10 cellular contexts compared by ENCODE assay signal in the genomic region with DNA sequence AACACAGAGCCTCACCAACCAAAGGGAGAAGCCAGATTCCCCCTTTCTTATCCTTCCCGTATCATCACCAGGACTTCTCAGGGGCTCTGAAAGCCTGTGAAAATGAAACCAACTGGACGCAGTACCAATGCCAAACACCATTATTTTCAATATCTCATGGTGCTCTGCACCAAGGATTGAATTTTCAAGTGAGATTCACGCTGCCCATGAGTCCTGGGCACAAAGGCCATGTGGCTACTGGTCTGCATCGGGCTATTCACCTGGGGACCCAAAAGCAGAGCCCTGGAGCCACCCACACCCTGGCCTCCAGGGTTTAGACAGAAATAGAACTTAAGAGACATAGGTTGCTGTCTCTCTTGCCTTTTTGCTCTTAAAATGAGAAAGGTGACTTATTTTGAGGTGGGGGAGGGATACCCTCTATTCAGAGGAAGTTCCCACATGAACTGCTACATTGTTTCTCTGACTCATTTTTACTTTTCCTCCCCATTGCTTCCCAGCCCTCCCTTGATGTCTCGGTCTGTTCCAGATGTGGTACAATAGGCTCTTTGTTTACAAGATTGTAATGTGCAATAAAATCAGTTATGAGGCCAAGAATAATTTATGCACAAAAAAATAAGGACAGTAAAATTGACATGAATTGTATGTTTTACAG. TPM values are rescaled to one million over a fixed set of nuclear protein-coding genes. Genes with fewer than 3 reads are reported as not detected.
DNase-seq lines count a peak whose midpoint lies in the region; ATAC-seq and TF ChIP-seq lines count a peak whose summit lies in the region.
"Had no signal": no experiment of that assay in that cellular context is flagged by ENCODE, and none has a peak within 500 bp of the region (broad histone marks: within the 10 kb centered on the region; RNA-seq: fewer than 3 reads in every experiment).

No MANE protein-coding gene starts in this region.

- H3K9me3 ChIP-seq in HCT116 (ENCODE audit: control insufficient read depth in 1 of 2, insufficient read depth in 1 of 2, low read depth in 1 of 2, low read length in 2 of 2) (no peaks in the 10 kb centered on the region), smooth muscle cell (replicated peaks; ENCODE audit: low read depth) (no peaks in the 10 kb centered on the region)

- 45% methylated on average over 5 of the region's 5 CpGs for WGBS in smooth muscle cell (ENCODE audit: low lambda C conversion rate)

- POLR2A ChIA-PET in HCT116 (lab: Charles Lee): interaction anchor here (1.0 kb wide), 1 partner anchor 18 kb away, joined by 3 read pairs; no protein-coding TSS in a partner anchor
- POLR2A ChIA-PET in activated CD4-positive, alpha-beta memory T cell treated with anti-CD3 and anti-CD28 coated beads, Interleukin-2, amount 10 ng/mL, durations not matched to agents 7 days and 5 days (lab: Charles Lee): no interaction called here

- H3K9me2 ChIP-seq in HCT116 (ENCODE audit: insufficient read depth): no peaks in the 10 kb centered on the region

- no peaks in the 10 kb centered on the region for H3K27me3 Mint-ChIP-seq in activated CD4-positive, alpha-beta memory T cell treated with anti-CD3 and anti-CD28 coated beads, Interleukin-2, amount 10 ng/mL, durations not matched to agents 7 days and 5 days

- H3K36me3 Mint-ChIP-seq in activated CD4-positive, alpha-beta memory T cell treated with anti-CD3 and anti-CD28 coated beads, Interleukin-2, amount 10 ng/mL, durations not matched to agents 7 days and 5 days (ENCODE audit: low read depth): peaks cover 7% of the 10 kb centered on the region

- no peaks in the 10 kb centered on the region for H3K79me2 ChIP-seq in HCT116 (ENCODE audit: insufficient read depth, low read length)
- H3K79me2 ChIP-seq in smooth muscle cell (ENCODE audit: low read depth): peaks cover 56% of the 10 kb centered on the region

- TF ChIP-seq CTCF in HCT116 (IDR thresholded peaks at IDR 0.05 in 2 of 3, conservative IDR thresholded peaks at IDR 0.05 in 1 of 3; ENCODE audit: borderline replicate concordance in 1 of 3, insufficient read depth in 1 of 3, low read depth in 2 of 3, low read length in 2 of 3): no peak
- no peak for TF ChIP-seq CTCF in smooth muscle cell (IDR thresholded peaks at IDR 0.05; ENCODE audit: borderline replicate concordance, insufficient read depth, poor library complexity, severe bottlenecking)

- no TSS peak for BruUV-seq in HCT116 (replicated peaks; lab: Mats Ljungman, UMichigan)

- RAD21 ChIA-PET in HCT116 (lab: Charles Lee; ENCODE audit: low non-redundant PET in 1 of 2, low total read pairs in 2 of 2, uncharacterized antibody in 2 of 2, unreplicated experiment in 2 of 2): no interaction called here

- no peak for TF ChIP-seq POLR2A in HCT116 (IDR thresholded peaks at IDR 0.05; ENCODE audit: borderline replicate concordance, extremely low read depth, insufficient read depth, insufficient read length)

- H3K27me3 ChIP-seq in HCT116 (ENCODE audit: insufficient read depth, low read length) (no peaks in the 10 kb centered on the region), smooth muscle cell (ENCODE audit: low read depth) (no peaks in the 10 kb centered on the region)

- H3K4me2 ChIP-seq in HCT116 (ENCODE audit: low read length) (peak overlapping the region; percentile 62), smooth muscle cell (peak overlapping the region; percentile 79)

- H3K4me3 Mint-ChIP-seq in activated CD4-positive, alpha-beta memory T cell treated with anti-CD3 and anti-CD28 coated beads, Interleukin-2, amount 10 ng/mL, durations not matched to agents 7 days and 5 days: no peak overlapping the region

- H3K4me1 ChIP-seq in HCT116 (ENCODE audit: control insufficient read depth in 1 of 2, insufficient read depth in 2 of 2, low read length in 2 of 2): peaks cover 23 to 56% of the 10 kb centered on the region in 2 experiments; a peak in 3 of 4 replicates
- peaks cover 51% of the 10 kb centered on the region for H3K4me1 ChIP-seq in smooth muscle cell (ENCODE audit: low read depth)

- H3K27ac ChIP-seq in HCT116 (ENCODE audit: low read depth, low read length) (no peak overlapping the region; the same call in 1 of the 2 replicates), smooth muscle cell (ENCODE audit: low read depth) (peak overlapping the region; percentile 97)

- CTCF ChIA-PET in HCT116 (lab: Charles Lee): no interaction called here
- CTCF ChIA-PET in activated CD4-positive, alpha-beta memory T cell treated with anti-CD3 and anti-CD28 coated beads, Interleukin-2, amount 10 ng/mL, durations not matched to agents 7 days and 5 days (lab: Charles Lee): interaction anchor here (1.1 kb wide), 1 partner anchor 18 kb away, joined by 4 read pairs; no protein-coding TSS in a partner anchor

- no peaks in the 10 kb centered on the region for H3K36me3 ChIP-seq in HCT116 (ENCODE audit: control insufficient read depth in 1 of 2, insufficient read depth in 2 of 2, low read length in 2 of 2)
- no peaks in the 10 kb centered on the region for H3K36me3 ChIP-seq in smooth muscle cell (ENCODE audit: low read depth)

- H3K9ac ChIP-seq in HCT116 (ENCODE audit: low read length): peak overlapping the region; percentile 29
- H3K9ac ChIP-seq in smooth muscle cell (ENCODE audit: low read depth): peak overlapping the region; percentile 78

- H4K20me1 ChIP-seq in HCT116 (ENCODE audit: insufficient read depth) (no peaks in the 10 kb centered on the region), smooth muscle cell (ENCODE audit: low read depth) (no peaks in the 10 kb centered on the region)

- H2AFZ ChIP-seq in HCT116 (ENCODE audit: low read depth, low read length, poor library complexity, severe bottlenecking) (peak overlapping the region; percentile 85), smooth muscle cell (ENCODE audit: low read depth) (no peak overlapping the region)

- H3K4me1 Mint-ChIP-seq in activated CD4-positive, alpha-beta memory T cell treated with anti-CD3 and anti-CD28 coated beads, Interleukin-2, amount 10 ng/mL, durations not matched to agents 7 days and 5 days: peaks cover 96% of the 10 kb centered on the region

- intact Hi-C loops in HCT116 (cut with micrococcal nuclease): loop anchor here (5.0 kb wide), 1 partner anchor 54 kb away; a partner anchor contains a TSS
- intact Hi-C loops in Right ventricle myocardium superior (cut with DNase I): loop anchor here (5.0 kb wide), 1 partner anchor 54 kb away; a partner anchor contains a TSS

- DNase-seq in HCT116 (ENCODE audit: low read depth, low spot score): peak; percentile 64
- no peak for DNase-seq in activated CD4-positive, alpha-beta memory T cell treated with anti-CD3 and anti-CD28 coated beads, Interleukin-2, amount 10 ng/mL, durations not matched to agents 7 days and 5 days
- no peak for DNase-seq in Right ventricle myocardium superior
- DNase-seq in smooth muscle cell (lab: John Stamatoyannopoulos, UW; ENCODE audit: unreplicated experiment): no peak
- no peak for DNase-seq in hepatic stellate cell (ENCODE audit: low spot score)
- DNase-seq in NCI-H1105 (lab: John Stamatoyannopoulos, UW): no peak
- DNase-seq in DMS153 (lab: John Stamatoyannopoulos, UW): no peak
- DNase-seq in NCI-H2227 (lab: John Stamatoyannopoulos, UW; ENCODE audit: unreplicated experiment): no peak
- DNase-seq: activated naive CD4-positive, alpha-beta T cell; NCI-H2081 had no signal

- TF ChIP-seq RAD21 in HCT116 (IDR thresholded peaks at IDR 0.05; ENCODE audit: low read depth): 0 out of 2 replicates have a peak, but pooled peaks have one; percentile 10

- H3K27ac Mint-ChIP-seq in activated CD4-positive, alpha-beta memory T cell treated with anti-CD3 and anti-CD28 coated beads, Interleukin-2, amount 10 ng/mL, durations not matched to agents 7 days and 5 days: peak overlapping the region; percentile 13

- peak overlapping the region in 1 of 2 experiments; percentile 16; a peak in 2 of 4 replicates for H3K4me3 ChIP-seq in HCT116 (replicated peaks in 1 of 2; ENCODE audit: low read depth in 1 of 2, low read length in 2 of 2)
- no peak overlapping the region for H3K4me3 ChIP-seq in smooth muscle cell

- peak; percentile 76 for ATAC-seq in HCT116
- ATAC-seq in Right ventricle myocardium superior (ENCODE audit: poor library complexity): peak; percentile 50

- H3F3A ChIP-seq in smooth muscle cell (ENCODE audit: low read depth): peaks cover 47% of the 10 kb centered on the region

- H3K9me3 Mint-ChIP-seq in activated CD4-positive, alpha-beta memory T cell treated with anti-CD3 and anti-CD28 coated beads, Interleukin-2, amount 10 ng/mL, durations not matched to agents 7 days and 5 days: no peaks in the 10 kb centered on the region

TF ChIP-seq in HCT116, 20 proteins besides CTCF, POLR2A, EP300 and RAD21 (continues in another document):
- TF ChIP-seq EZH2phosphoT487 (IDR thresholded peaks at IDR 0.05; ENCODE audit: borderline replicate concordance) (no peak), SIN3A (IDR thresholded peaks at IDR 0.05; ENCODE audit: low read depth) (no peak), YY1 (IDR thresholded peaks at IDR 0.05; ENCODE audit: extremely low read depth, insufficient replicate concordance, low read depth, low read length) (no peak), ZNF274 (IDR thresholded peaks at IDR 0.05; ENCODE audit: low read depth, low read length) (no peak), FOSL1 (IDR thresholded peaks at IDR 0.05; ENCODE audit: low read depth) (peak; percentile 61), TCF7L2 (IDR thresholded peaks at IDR 0.05; ENCODE audit: borderline replicate concordance, extremely low read depth, insufficient read depth, insufficient read length) (peak; percentile 31), ZFX (IDR thresholded peaks at IDR 0.05) (no peak), ELF1 (IDR thresholded peaks at IDR 0.05; ENCODE audit: borderline replicate concordance, low read depth) (no peak)
- TF ChIP-seq, protein P1, sequence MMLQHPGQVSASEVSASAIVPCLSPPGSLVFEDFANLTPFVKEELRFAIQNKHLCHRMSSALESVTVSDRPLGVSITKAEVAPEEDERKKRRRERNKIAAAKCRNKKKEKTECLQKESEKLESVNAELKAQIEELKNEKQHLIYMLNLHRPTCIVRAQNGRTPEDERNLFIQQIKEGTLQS (IDR thresholded peaks at IDR 0.05): no peak

RNA-seq across cellular contexts. Expression of a gene that starts 55.4 kb away (rescaled TPM):
- total RNA-seq in HCT116 (2021; ENCODE audit: unreplicated experiment) (3.1 TPM), Right ventricle myocardium superior (2.4 TPM), smooth muscle cell (12.4 and 12.6 TPM in 2 replicates)
- 2.6 and 3.1 TPM in 2 replicates for polyA plus RNA-seq in HCT116 (2012)
- total RNA-seq in activated CD4-positive, alpha-beta memory T cell treated with anti-CD3 and anti-CD28 coated beads, Interleukin-2, amount 10 ng/mL, durations not matched to agents 7 days and 5 days: 1 to 10 TPM; 2.5 to 2.6 TPM
- 4.9 and 5.3 TPM in 2 replicates for polyA plus RNA-seq in smooth muscle cell
